Comparison of ENCODE assay signal across 8 cellular contexts in genomic region chr1:159009704-159010361, GRCh38. TPM values are rescaled to one million over a fixed set of nuclear protein-coding genes. Genes with fewer than 3 reads are reported as not detected.
A peak's percentile ranks its signal among the peaks of the same experiment; 100 is the strongest.
DNase-seq lines count a peak whose midpoint lies in the region; ATAC-seq and TF ChIP-seq lines count a peak whose summit lies in the region.

Gene IFI16 (plus strand): TSS chr1:159009907. CDS start chr1:159014681, 4,774 bp downstream.

- no peaks in the 10 kb centered on the region for H3K9me3 Mint-ChIP-seq in activated CD8-positive, alpha-beta memory T cell treated with anti-CD3 and anti-CD28 coated beads, Interleukin-2, amount 10 ng/mL, durations not matched to agents 7 days and 5 days (ENCODE audit: low read depth)

- H3K4me1 Mint-ChIP-seq in activated CD8-positive, alpha-beta memory T cell treated with anti-CD3 and anti-CD28 coated beads, Interleukin-2, amount 10 ng/mL, durations not matched to agents 7 days and 5 days, result peaks cover 46% of the 10 kb centered on the region

- CTCF ChIA-PET in activated CD8-positive, alpha-beta memory T cell treated with anti-CD3 and anti-CD28 coated beads, Interleukin-2, amount 10 ng/mL, durations not matched to agents 7 days and 5 days (lab: Charles Lee), result interaction anchor here (1.2 to 4.1 kb wide), 5 partner anchors 12 to 79 kb away, joined by 3 to 16 read pairs (median 8); partner anchors contain the start of genes AIM2 and PYHIN1

- 0% methylated on average over 5 of the region's 5 CpGs for WGBS in ovary, 3 donors

- peak; percentile 68 for ATAC-seq in activated CD8-positive, alpha-beta memory T cell treated with anti-CD3 and anti-CD28 coated beads, Interleukin-2, amount 10 ng/mL, durations not matched to agents 7 days and 5 days
- ATAC-seq in HG02943 (IDR thresholded peaks at IDR 0.05; ENCODE audit: low read depth, unreplicated experiment), result peak; percentile 44

- H3K27ac ChIP-seq in OCI-LY3 (ENCODE audit: low read length), result peak within 1 kb of the TSS; percentile 68
- peak within 1 kb of the TSS; percentile 23 to 76 for H3K27ac ChIP-seq in ovary

- H4K20me1 ChIP-seq in OCI-LY3 (ENCODE audit: insufficient read depth, low read length), result no peaks in the 10 kb centered on the region

- peak within 1 kb of the TSS; percentile 80 for H3K4me2 ChIP-seq in OCI-LY3 (ENCODE audit: low read length)

- TF ChIP-seq EP300 in ovary (IDR thresholded peaks at IDR 0.05), result no peak

- H3K9ac ChIP-seq in OCI-LY3 (ENCODE audit: low read length), result peak within 1 kb of the TSS; percentile 85

- peak; percentile 69 for TF ChIP-seq POLR2A in ovary (IDR thresholded peaks at IDR 0.05)

- peak within 1 kb of the TSS; percentile 98 for H3K27ac Mint-ChIP-seq in activated CD8-positive, alpha-beta memory T cell treated with anti-CD3 and anti-CD28 coated beads, Interleukin-2, amount 10 ng/mL, durations not matched to agents 7 days and 5 days

- H3K4me3 Mint-ChIP-seq in activated CD8-positive, alpha-beta memory T cell treated with anti-CD3 and anti-CD28 coated beads, Interleukin-2, amount 10 ng/mL, durations not matched to agents 7 days and 5 days, result peak within 1 kb of the TSS; percentile 90

- peak within 1 kb of the TSS; percentile 52 for H2AFZ ChIP-seq in OCI-LY3 (ENCODE audit: low read depth, low read length)

- H3K36me3 Mint-ChIP-seq in activated CD8-positive, alpha-beta memory T cell treated with anti-CD3 and anti-CD28 coated beads, Interleukin-2, amount 10 ng/mL, durations not matched to agents 7 days and 5 days, result peaks cover 59% of the 10 kb centered on the region

- peaks cover 56% of the 10 kb centered on the region for H3K4me1 ChIP-seq in OCI-LY3 (ENCODE audit: low read length)
- H3K4me1 ChIP-seq in ovary (ENCODE audit: insufficient read depth), result peaks cover 14% of the 10 kb centered on the region

- H3K36me3 ChIP-seq in OCI-LY3 (replicated peaks; ENCODE audit: low read depth, low read length) (peaks cover 28% of the 10 kb centered on the region), ovary (no peaks in the 10 kb centered on the region)

- intact Hi-C loops in ovary (cut with DNase I), result no loop called here

- H3K9me3 ChIP-seq in OCI-LY3 (ENCODE audit: insufficient read depth, low read length), result peaks cover 9% of the 10 kb centered on the region; the same call in 1 of the 2 replicates
- H3K9me3 ChIP-seq in ovary, result no peaks in the 10 kb centered on the region

- no peaks in the 10 kb centered on the region for H3K27me3 ChIP-seq in OCI-LY3 (ENCODE audit: low read depth, low read length)
- H3K27me3 ChIP-seq in ovary, result no peaks in the 10 kb centered on the region

- H3K27me3 Mint-ChIP-seq in activated CD8-positive, alpha-beta memory T cell treated with anti-CD3 and anti-CD28 coated beads, Interleukin-2, amount 10 ng/mL, durations not matched to agents 7 days and 5 days, result no peaks in the 10 kb centered on the region

- TF ChIP-seq CTCF in OCI-LY3 (IDR thresholded peaks at IDR 0.05; ENCODE audit: low read depth, low read length) (no peak), fibroblast of villous mesenchyme (IDR thresholded peaks at IDR 0.05; ENCODE audit: insufficient read depth, low read depth, low read length) (no peak), ovary (IDR thresholded peaks at IDR 0.05) (no peak)

- H3K4me3 ChIP-seq in OCI-LY3 (ENCODE audit: low read length) (peak within 1 kb of the TSS; percentile 77), fibroblast of villous mesenchyme (ENCODE audit: low read depth, low read length) (peak within 1 kb of the TSS; percentile 87), ovary (peak within 1 kb of the TSS; percentile 44)

- H3K79me2 ChIP-seq in OCI-LY3 (ENCODE audit: low read length), result peaks cover 51% of the 10 kb centered on the region

- peak; percentile 83 for DNase-seq in activated CD8-positive, alpha-beta memory T cell treated with anti-CD3 and anti-CD28 coated beads, Interleukin-2, amount 10 ng/mL, durations not matched to agents 7 days and 5 days
- no peak for DNase-seq in activated CD8-positive, alpha-beta memory T cell treated with anti-CD3 and anti-CD28 coated beads, Interleukin-2, amount 50 U/mL, for 48 hours
- DNase-seq in activated T-helper 9 cell treated with anti-CD3 and anti-CD28 coated beads, Interleukin-2, amount 50 U/mL, for 16 hours (ENCODE audit: low read depth), result peak; percentile 37
- peak; percentile 96 for DNase-seq in fibroblast of villous mesenchyme (ENCODE audit: low read depth)
- peak in 4 of 5 donors; percentile 45 to 71 (median 49) for DNase-seq in ovary
- DNase-seq in NCI-H1105 (lab: John Stamatoyannopoulos, UW), result no peak

RNA-seq across cellular contexts. Expression of gene IFI16, which starts in this region (rescaled TPM):
- total RNA-seq in activated CD8-positive, alpha-beta memory T cell treated with anti-CD3 and anti-CD28 coated beads, Interleukin-2, amount 10 ng/mL, durations not matched to agents 7 days and 5 days, result 100 to 1,000 TPM; 388 to 393 TPM
- 59.9 and 60.5 TPM in 2 replicates for total RNA-seq in fibroblast of villous mesenchyme
- total RNA-seq in ovary, result 100 to 1,000 TPM in 2 of 7 donors, 10 to 100 TPM in 5; 73.1 to 124 (median 87.2) TPM
- 100 to 1,000 TPM; 121 to 184 TPM for polyA plus RNA-seq in ovary

Comparison
In these comparisons a context has a peak if more than half of its experiments do, and no peak if none do; other contexts are left out.
1. DNase-seq: peak in activated CD8-positive, alpha-beta memory T cell treated with anti-CD3 and anti-CD28 coated beads, Interleukin-2, amount 10 ng/mL, durations not matched to agents 7 days and 5 days (single experiment), activated T-helper 9 cell treated with anti-CD3 and anti-CD28 coated beads, Interleukin-2, amount 50 U/mL, for 16 hours (single experiment), fibroblast of villous mesenchyme (single experiment) and ovary (4 of 5); none in activated CD8-positive, alpha-beta memory T cell treated with anti-CD3 and anti-CD28 coated beads, Interleukin-2, amount 50 U/mL, for 48 hours (single experiment) and NCI-H1105 (single experiment).
2. Peak in every context shown above with its lines, with median percentiles within 50 percentile points of each other: H3K4me3 ChIP-seq.